15 cellular contexts compared by ENCODE assay signal in the genomic region with DNA sequence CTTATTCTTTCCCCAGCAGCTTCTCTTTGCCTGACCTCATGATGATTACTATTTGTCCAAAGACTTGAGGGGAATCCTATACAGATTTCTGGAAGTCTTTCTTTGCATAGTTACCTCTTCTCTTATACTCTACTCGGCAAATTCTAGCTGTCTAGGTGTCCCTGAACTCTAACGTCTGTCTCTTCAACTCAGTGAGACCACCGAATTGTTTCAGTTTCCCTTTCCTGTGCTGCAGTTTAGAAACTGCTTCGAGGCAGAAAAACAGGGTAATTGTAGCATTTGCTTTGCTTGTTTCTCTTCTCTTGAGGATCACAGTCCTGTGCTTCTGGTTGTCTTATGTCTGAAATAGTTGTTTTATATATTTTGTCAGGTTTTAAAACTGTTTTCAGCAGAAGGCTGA. TPM values are rescaled to one million over a fixed set of nuclear protein-coding genes. Genes with fewer than 3 reads are reported as not detected.
DNase-seq lines count a peak whose midpoint lies in the region; ATAC-seq and TF ChIP-seq lines count a peak whose summit lies in the region.
"Had no signal": no experiment of that assay in that cellular context is flagged by ENCODE, and none has a peak within 500 bp of the region (broad histone marks: within the 10 kb centered on the region; RNA-seq: fewer than 3 reads in every experiment).

No MANE protein-coding gene starts in this region.

- no peak overlapping the region for H2BK5ac ChIP-seq in mesenchymal stem cell (ENCODE audit: low read depth, low read length, poor library complexity, severe bottlenecking)

- H2AK5ac ChIP-seq in mesenchymal stem cell (ENCODE audit: low read length, severe bottlenecking), result no peak overlapping the region

- H3K9me3 Mint-ChIP-seq in neural progenitor cell, result no peaks in the 10 kb centered on the region
- H3K9me3 Mint-ChIP-seq in activated CD4-positive, alpha-beta memory T cell treated with anti-CD3 and anti-CD28 coated beads, Interleukin-2, amount 10 ng/mL, durations not matched to agents 7 days and 5 days, result no peaks in the 10 kb centered on the region

- H3K79me1 ChIP-seq in mesenchymal stem cell (replicated peaks; ENCODE audit: low read length, poor library complexity, severe bottlenecking), result no peaks in the 10 kb centered on the region

- no peak overlapping the region for H2BK15ac ChIP-seq in mesenchymal stem cell (ENCODE audit: low read depth, poor library complexity, severe bottlenecking)

- H3K27ac ChIP-seq in mesenchymal stem cell (ENCODE audit: low read length, poor library complexity, severe bottlenecking) (no peak overlapping the region), neural progenitor cell (no peak overlapping the region), right atrium auricular region (no peak overlapping the region)
- H3K27ac ChIP-seq: cardiac muscle cell, heart left ventricle, SK-N-MC had no signal

- H3K18ac ChIP-seq in mesenchymal stem cell (ENCODE audit: low read depth in 1 of 2, low read length in 2 of 2), result no peak overlapping the region

- no peak overlapping the region for H4K8ac ChIP-seq in mesenchymal stem cell (ENCODE audit: low read length)

- no peak overlapping the region for H3K4me3 Mint-ChIP-seq in neural progenitor cell
- H3K4me3 Mint-ChIP-seq in activated CD4-positive, alpha-beta memory T cell treated with anti-CD3 and anti-CD28 coated beads, Interleukin-2, amount 10 ng/mL, durations not matched to agents 7 days and 5 days, result no peak overlapping the region

- H3K4me1 ChIP-seq in mesenchymal stem cell (ENCODE audit: control insufficient read depth, insufficient read depth, low read depth, low read length) (no peaks in the 10 kb centered on the region), neural progenitor cell (no peaks in the 10 kb centered on the region), right atrium auricular region (peaks cover 0 to 16% of the 10 kb centered on the region in 2 donors)

- H3K79me2 ChIP-seq in neural progenitor cell (ENCODE audit: low read depth), result no peaks in the 10 kb centered on the region

- no peak overlapping the region for H2BK12ac ChIP-seq in mesenchymal stem cell (ENCODE audit: low read length in 2 of 2)

- no peak overlapping the region for H3K4me2 ChIP-seq in mesenchymal stem cell (ENCODE audit: low read length, poor library complexity, severe bottlenecking)
- H3K4me2 ChIP-seq in neural progenitor cell, result no peak overlapping the region

- no peak for TF ChIP-seq CTCF in neural progenitor cell (IDR thresholded peaks at IDR 0.05)
- TF ChIP-seq CTCF in right atrium auricular region (IDR thresholded peaks at IDR 0.05), result no peak

- H3K27me3 ChIP-seq in mesenchymal stem cell (ENCODE audit: control insufficient read depth in 1 of 2, insufficient read depth in 1 of 2, low read length in 2 of 2) (no peaks in the 10 kb centered on the region), neural progenitor cell (no peaks in the 10 kb centered on the region), right atrium auricular region (no peaks in the 10 kb centered on the region)
- H3K27me3 ChIP-seq: cardiac muscle cell, heart left ventricle had no signal

- no peaks in the 10 kb centered on the region for H3K27me3 Mint-ChIP-seq in neural progenitor cell (ENCODE audit: insufficient read depth, low read depth)
- peaks cover 23% of the 10 kb centered on the region for H3K27me3 Mint-ChIP-seq in activated CD4-positive, alpha-beta memory T cell treated with anti-CD3 and anti-CD28 coated beads, Interleukin-2, amount 10 ng/mL, durations not matched to agents 7 days and 5 days

- no peaks in the 10 kb centered on the region for H3K36me3 Mint-ChIP-seq in neural progenitor cell
- H3K36me3 Mint-ChIP-seq in activated CD4-positive, alpha-beta memory T cell treated with anti-CD3 and anti-CD28 coated beads, Interleukin-2, amount 10 ng/mL, durations not matched to agents 7 days and 5 days (ENCODE audit: low read depth), result no peaks in the 10 kb centered on the region

- H2AFZ ChIP-seq in mesenchymal stem cell (ENCODE audit: low read depth, low read length) (no peak overlapping the region), neural progenitor cell (replicated peaks) (no peak overlapping the region)

- H3K4ac ChIP-seq in mesenchymal stem cell (ENCODE audit: low read depth in 1 of 2, low read length in 2 of 2), result no peak overlapping the region

- H4K91ac ChIP-seq in mesenchymal stem cell (ENCODE audit: low read length), result no peak overlapping the region

- POLR2A ChIA-PET in activated CD4-positive, alpha-beta memory T cell treated with anti-CD3 and anti-CD28 coated beads, Interleukin-2, amount 10 ng/mL, durations not matched to agents 7 days and 5 days (lab: Charles Lee), result no interaction called here

- H3K4me3 ChIP-seq in mesenchymal stem cell (ENCODE audit: insufficient read depth in 1 of 2, low read depth in 1 of 2, low read length in 2 of 2) (no peak overlapping the region), neural progenitor cell (no peak overlapping the region), right atrium auricular region (no peak overlapping the region)
- H3K4me3 ChIP-seq: cardiac muscle cell, heart left ventricle, SK-N-MC had no signal

- H3K27ac Mint-ChIP-seq in neural progenitor cell, result no peak overlapping the region
- no peak overlapping the region for H3K27ac Mint-ChIP-seq in activated CD4-positive, alpha-beta memory T cell treated with anti-CD3 and anti-CD28 coated beads, Interleukin-2, amount 10 ng/mL, durations not matched to agents 7 days and 5 days

- DNase-seq in mesenchymal stem cell (peak; percentile 6), neural progenitor cell (ENCODE audit: low spot score) (no peak), AML-193 (lab: John Stamatoyannopoulos, UW) (no peak), right atrium auricular region (ENCODE audit: low spot score) (no peak)
- no peak for DNase-seq in activated CD4-positive, alpha-beta memory T cell treated with anti-CD3 and anti-CD28 coated beads, Interleukin-2, amount 10 ng/mL, durations not matched to agents 7 days and 5 days
- DNase-seq: DMS79; heart left ventricle; stimulated activated naive CD8-positive, alpha-beta T cell treated with anti-CD3 and anti-CD28 coated beads, Interleukin-15, Interleukin-2, amounts not matched to agents 100 U/mL and 50 U/mL, for 24 hours had no signal

- no peak overlapping the region for H3K23ac ChIP-seq in mesenchymal stem cell (ENCODE audit: low read length in 2 of 2)

- H3K9ac ChIP-seq in mesenchymal stem cell (ENCODE audit: low read length), result peak overlapping the region; percentile 69
- no peak overlapping the region for H3K9ac ChIP-seq in neural progenitor cell

- H3F3A ChIP-seq in neural progenitor cell (ENCODE audit: low read depth), result no peaks in the 10 kb centered on the region

- CTCF ChIA-PET in activated CD4-positive, alpha-beta memory T cell treated with anti-CD3 and anti-CD28 coated beads, Interleukin-2, amount 10 ng/mL, durations not matched to agents 7 days and 5 days (lab: Charles Lee), result no interaction called here

- H3K36me3 ChIP-seq in mesenchymal stem cell (ENCODE audit: control insufficient read depth in 1 of 2, insufficient read depth in 2 of 2, low read depth in 1 of 2, low read length in 2 of 2) (no peaks in the 10 kb centered on the region), neural progenitor cell (no peaks in the 10 kb centered on the region), right atrium auricular region (no peaks in the 10 kb centered on the region)
- H3K36me3 ChIP-seq: cardiac muscle cell, heart left ventricle had no signal

- no peak overlapping the region for H2BK120ac ChIP-seq in mesenchymal stem cell (ENCODE audit: low read depth, low read length)

- no peak overlapping the region for H3K14ac ChIP-seq in mesenchymal stem cell (ENCODE audit: low read length in 2 of 2)

- H3K9me3 ChIP-seq in mesenchymal stem cell (ENCODE audit: control insufficient read depth, low read length) (no peaks in the 10 kb centered on the region), neural progenitor cell (ENCODE audit: low read depth) (peaks cover 5% of the 10 kb centered on the region), right atrium auricular region (peaks cover 0 to 5% of the 10 kb centered on the region in 2 donors)

- H4K20me1 ChIP-seq in neural progenitor cell (ENCODE audit: low read depth), result no peaks in the 10 kb centered on the region

- H3K4me1 Mint-ChIP-seq in neural progenitor cell, result no peaks in the 10 kb centered on the region
- peaks cover 9% of the 10 kb centered on the region for H3K4me1 Mint-ChIP-seq in activated CD4-positive, alpha-beta memory T cell treated with anti-CD3 and anti-CD28 coated beads, Interleukin-2, amount 10 ng/mL, durations not matched to agents 7 days and 5 days

- WGBS in mesenchymal stem cell, result 89% methylated on average over 4 of the region's 4 CpGs

- ATAC-seq in GM18870 (IDR thresholded peaks at IDR 0.05; ENCODE audit: unreplicated experiment) (peak; percentile 90), GM21723 (IDR thresholded peaks at IDR 0.05; ENCODE audit: unreplicated experiment) (peak; percentile 88), HG03280 (IDR thresholded peaks at IDR 0.05; ENCODE audit: unreplicated experiment) (peak; percentile 95)
- ATAC-seq: heart left ventricle; stimulated activated naive CD8-positive, alpha-beta T cell treated with anti-CD3 and anti-CD28 coated beads, Interleukin-15, Interleukin-2, amounts not matched to agents 100 U/mL and 50 U/mL, for 24 hours had no signal

RNA-seq across cellular contexts. Expression of gene LVRN, which starts 14.8 kb away (rescaled TPM):
- 0.04 TPM for polyA plus RNA-seq in mesenchymal stem cell (2013, experiment 1 of 2)
- polyA plus RNA-seq in mesenchymal stem cell (2013, experiment 2 of 2), result 0.07 TPM
- total RNA-seq in neural progenitor cell (ENCODE audit: low replicate concordance), result 0.41 and 0.53 TPM in 2 replicates
- total RNA-seq in right atrium auricular region, result under 1 TPM; 0.19 to 0.39 TPM
- under 1 TPM in 1 of 2 experiments, not detected in 1; 0.13 TPM for total RNA-seq in activated CD4-positive, alpha-beta memory T cell treated with anti-CD3 and anti-CD28 coated beads, Interleukin-2, amount 10 ng/mL, durations not matched to agents 7 days and 5 days
- polyA plus RNA-seq: cardiac muscle cell had no signal

RNA-seq across cellular contexts. Expression of gene ARL14EPL, which starts 55.2 kb away (rescaled TPM):
- polyA plus RNA-seq in mesenchymal stem cell (2013, experiment 1 of 2), result not detected
- polyA plus RNA-seq in mesenchymal stem cell (2013, experiment 2 of 2), result not detected
- total RNA-seq in neural progenitor cell (ENCODE audit: low replicate concordance) (not detected in 2 replicates), right atrium auricular region (not detected)
- not detected for total RNA-seq in activated CD4-positive, alpha-beta memory T cell treated with anti-CD3 and anti-CD28 coated beads, Interleukin-2, amount 10 ng/mL, durations not matched to agents 7 days and 5 days
- total RNA-seq: cardiac muscle cell, heart left ventricle, mesenteric fat pad, skeletal muscle tissue had no signal
- polyA plus RNA-seq: cardiac muscle cell, heart left ventricle had no signal
